In genomic region chr5:1888541-1889251, GRCh38 we compare ENCODE assay signal across 29 cellular contexts. TPM values are rescaled to one million over a fixed set of nuclear protein-coding genes. Genes with fewer than 3 reads are reported as not detected.
DNase-seq lines count a peak whose midpoint lies in the region; ATAC-seq and TF ChIP-seq lines count a peak whose summit lies in the region.
"Had no signal": no experiment of that assay in that cellular context is flagged by ENCODE, and none has a peak within 500 bp of the region (broad histone marks: within the 10 kb centered on the region; RNA-seq: fewer than 3 reads in every experiment).

No MANE protein-coding gene starts in this region.

- DNase-seq in T-helper 1 cell: no peak
- DNase-seq in HT1080 (ENCODE audit: low read depth): peak; percentile 42
- DNase-seq in epithelial cell of esophagus (ENCODE audit: low read depth): peak; percentile 44
- DNase-seq in nephron progenitor cell: no peak
- DNase-seq in LoVo (ENCODE audit: low spot score): no peak
- no peak for DNase-seq in activated effector memory CD4-positive, alpha-beta T cell treated with anti-CD3 and anti-CD28 coated beads, Interleukin-2, amount 50 U/mL, for 16 hours
- DNase-seq: 8988T; activated CD8-positive, alpha-beta T cell treated with anti-CD3 and anti-CD28 coated beads, Interleukin-2, amount 10 ng/mL, durations not matched to agents 7 days and 5 days; central memory CD4-positive, alpha-beta T cell; esophagus squamous epithelium; foreskin melanocyte; heart right ventricle; KBM-7; kidney glomerular epithelial cell; naive thymus-derived CD4-positive, alpha-beta T cell; NCI-H1417; NCI-H2029; NCI-H526; PC-3; stimulated activated CD4-positive, alpha-beta T cell treated with anti-CD3 and anti-CD28 coated beads, Interleukin-2, amount 100 ng/mL, for 24 hours; T-helper 2 cell; uterus had no signal

- no peak overlapping the region for H3K4me3 ChIP-seq in epithelial cell of esophagus (ENCODE audit: low read length)
- H3K4me3 ChIP-seq: heart right ventricle, thoracic aorta, uterus had no signal

- peak overlapping the region; percentile 4 for H3K27ac Mint-ChIP-seq in T-helper 1 cell treated with Interleukin-12 subunit alpha and Interleukin-12 subunit beta and Interleukin-4 antibody, amounts not matched to agents 30 μg/mL and 1 μg/mL, for 36 hours
- H3K27ac Mint-ChIP-seq in nephron progenitor cell: no peak overlapping the region
- H3K27ac Mint-ChIP-seq: activated CD8-positive, alpha-beta T cell treated with anti-CD3 and anti-CD28 coated beads, Interleukin-2, amount 10 ng/mL, durations not matched to agents 7 days and 5 days; activated T-helper 2 cell treated with anti-CD3 and anti-CD28 coated beads, Interferon-gamma antibody, Interleukin-2, Interleukin-4, amounts not matched to agents 10 μg/mL and 5 μg/mL and 100 μg/mL, durations not matched to agents 14 hours and 24 hours and 36 hours; stimulated activated naive CD8-positive, alpha-beta T cell treated with anti-CD3 and anti-CD28 coated beads, Interleukin-15, Interleukin-2, amounts not matched to agents 100 ng/mL and 50 ng/mL, for 24 hours had no signal

- H3K27me3 Mint-ChIP-seq in T-helper 1 cell treated with Interleukin-12 subunit alpha and Interleukin-12 subunit beta and Interleukin-4 antibody, amounts not matched to agents 30 μg/mL and 1 μg/mL, for 36 hours (ENCODE audit: low read depth): peaks cover 31% of the 10 kb centered on the region
- H3K27me3 Mint-ChIP-seq in nephron progenitor cell (ENCODE audit: low read depth, poor library complexity): peaks cover 94% of the 10 kb centered on the region

- H3K4me1 Mint-ChIP-seq in T-helper 1 cell treated with Interleukin-12 subunit alpha and Interleukin-12 subunit beta and Interleukin-4 antibody, amounts not matched to agents 30 μg/mL and 1 μg/mL, for 36 hours (ENCODE audit: low read depth): peaks cover 3% of the 10 kb centered on the region
- peaks cover 36% of the 10 kb centered on the region for H3K4me1 Mint-ChIP-seq in nephron progenitor cell

- TF ChIP-seq CTCF in epithelial cell of esophagus (IDR thresholded peaks at IDR 0.05; ENCODE audit: insufficient read depth, low read depth, low read length, missing control alignments) (no peak), nephron progenitor cell (IDR thresholded peaks at IDR 0.05) (no peak)

- H3K9me3 Mint-ChIP-seq in T-helper 1 cell treated with Interleukin-12 subunit alpha and Interleukin-12 subunit beta and Interleukin-4 antibody, amounts not matched to agents 30 μg/mL and 1 μg/mL, for 36 hours: no peaks in the 10 kb centered on the region
- H3K9me3 Mint-ChIP-seq in nephron progenitor cell: no peaks in the 10 kb centered on the region
- H3K9me3 Mint-ChIP-seq: activated T-helper 2 cell treated with anti-CD3 and anti-CD28 coated beads, Interferon-gamma antibody, Interleukin-2, Interleukin-4, amounts not matched to agents 10 μg/mL and 5 μg/mL and 100 μg/mL, durations not matched to agents 14 hours and 24 hours and 36 hours; stimulated activated naive CD8-positive, alpha-beta T cell treated with anti-CD3 and anti-CD28 coated beads, Interleukin-15, Interleukin-2, amounts not matched to agents 100 ng/mL and 50 ng/mL, for 24 hours had no signal

- H3K4me3 Mint-ChIP-seq in T-helper 1 cell treated with Interleukin-12 subunit alpha and Interleukin-12 subunit beta and Interleukin-4 antibody, amounts not matched to agents 30 μg/mL and 1 μg/mL, for 36 hours: no peak overlapping the region
- peak overlapping the region; percentile 53 for H3K4me3 Mint-ChIP-seq in nephron progenitor cell
- H3K4me3 Mint-ChIP-seq: activated CD8-positive, alpha-beta T cell treated with anti-CD3 and anti-CD28 coated beads, Interleukin-2, amount 10 ng/mL, durations not matched to agents 7 days and 5 days; stimulated activated naive CD8-positive, alpha-beta T cell treated with anti-CD3 and anti-CD28 coated beads, Interleukin-15, Interleukin-2, amounts not matched to agents 100 ng/mL and 50 ng/mL, for 24 hours had no signal

- no peak for ATAC-seq in HG03095 (IDR thresholded peaks at IDR 0.05; ENCODE audit: unreplicated experiment)
- ATAC-seq: activated CD8-positive, alpha-beta T cell treated with anti-CD3 and anti-CD28 coated beads, Interleukin-2, amount 10 ng/mL, durations not matched to agents 7 days and 5 days; heart right ventricle; naive thymus-derived CD4-positive, alpha-beta T cell; PC-3; Right ventricle myocardium inferior; SK-N-SH treated with all-trans-retinoic acid at 6 μM for 48 hours had no signal

- H3K36me3 Mint-ChIP-seq in T-helper 1 cell treated with Interleukin-12 subunit alpha and Interleukin-12 subunit beta and Interleukin-4 antibody, amounts not matched to agents 30 μg/mL and 1 μg/mL, for 36 hours (ENCODE audit: low read depth): peaks cover 4% of the 10 kb centered on the region
- H3K36me3 Mint-ChIP-seq in nephron progenitor cell (ENCODE audit: low read depth): no peaks in the 10 kb centered on the region
- H3K36me3 Mint-ChIP-seq: naive thymus-derived CD4-positive, alpha-beta T cell had no signal

RNA-seq across cellular contexts. Expression of gene IRX4, which starts 6.0 kb away (rescaled TPM):
- total RNA-seq in HT1080 (2014; rRNA removed; shearing (Covaris generic)): not detected in 2 replicates
- 0.06 TPM in 1 of 2 replicates, not detected in the other for polyA plus RNA-seq in HT1080 (2015; cell fraction: cytosol; rRNA removed)
- 0.14 TPM in 1 of 2 replicates, not detected in the other for polyA plus RNA-seq in HT1080 (2015; cell fraction: nucleus; rRNA removed)
- total RNA-seq: activated CD8-positive, alpha-beta T cell treated with anti-CD3 and anti-CD28 coated beads, Interleukin-2, amount 10 ng/mL, durations not matched to agents 7 days and 5 days; activated T-helper 2 cell treated with anti-CD3 and anti-CD28 coated beads, Interferon-gamma antibody, Interleukin-2, Interleukin-4, amounts not matched to agents 10 μg/mL and 5 μg/mL and 100 μg/mL, durations not matched to agents 14 hours and 24 hours and 36 hours; naive thymus-derived CD4-positive, alpha-beta T cell; PC-3; thoracic aorta; uterus had no signal
- polyA plus RNA-seq: naive thymus-derived CD4-positive, alpha-beta T cell had no signal

Comparison
In these comparisons a context has a peak if more than half of its experiments do, and no peak if none do; other contexts are left out.
1. DNase-seq: peak in HT1080 (single experiment) and epithelial cell of esophagus (single experiment); none in T-helper 1 cell (0 of 5), nephron progenitor cell (single experiment), LoVo (single experiment) and activated effector memory CD4-positive, alpha-beta T cell treated with anti-CD3 and anti-CD28 coated beads, Interleukin-2, amount 50 U/mL, for 16 hours (single experiment).